Comparison of ENCODE assay signal across 9 cellular contexts in the genomic region with DNA sequence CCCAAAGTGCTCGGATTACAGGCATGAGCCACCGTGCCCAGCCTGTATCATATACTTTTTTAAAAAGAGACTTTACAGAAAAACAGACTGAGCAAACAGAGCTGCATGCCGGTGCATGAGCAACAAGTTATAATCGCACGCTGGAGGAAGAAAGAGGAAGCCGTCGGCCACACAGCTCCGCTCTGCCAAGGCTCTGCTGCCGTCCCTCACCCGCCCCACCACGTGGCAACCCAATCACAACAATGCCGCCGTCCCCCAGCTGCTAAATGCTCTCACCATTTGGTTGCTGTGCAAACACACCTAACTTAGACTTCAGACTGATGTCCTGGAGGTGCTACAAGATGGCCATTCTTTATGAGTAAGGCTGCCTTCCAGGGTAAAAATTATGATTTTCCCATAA.
DNase-seq lines count a peak whose midpoint lies in the region; ATAC-seq and TF ChIP-seq lines count a peak whose summit lies in the region.
"Had no signal": no experiment of that assay in that cellular context is flagged by ENCODE, and none has a peak within 500 bp of the region (broad histone marks: within the 10 kb centered on the region; RNA-seq: fewer than 3 reads in every experiment).

No MANE protein-coding gene starts in this region.

- H3K27me3 ChIP-seq in IMR-90 (ENCODE audit: control insufficient read depth, insufficient read depth, low read length), result no peaks in the 10 kb centered on the region
- H3K27me3 ChIP-seq in MM.1S (replicated peaks; ENCODE audit: insufficient read depth, low read length), result peaks cover 32% of the 10 kb centered on the region
- H3K27me3 ChIP-seq: neural progenitor cell had no signal

- no peaks in the 10 kb centered on the region for H3K36me3 Mint-ChIP-seq in naive B cell
- H3K36me3 Mint-ChIP-seq: neural progenitor cell had no signal

- peak overlapping the region; percentile 33; the same call in 1 of the 2 replicates for H4K91ac ChIP-seq in IMR-90 (ENCODE audit: insufficient read depth, low read depth, low read length)

- H3K9me3 ChIP-seq in IMR-90 (ENCODE audit: control insufficient read depth, insufficient read depth, low read length) (no peaks in the 10 kb centered on the region), MM.1S (replicated peaks; ENCODE audit: insufficient read depth, low read length) (no peaks in the 10 kb centered on the region)

- H3K18ac ChIP-seq in IMR-90 (ENCODE audit: low read depth, low read length), result peak overlapping the region; percentile 63; the same call in 1 of the 2 replicates

- H4K20me1 ChIP-seq in IMR-90 (ENCODE audit: insufficient read depth, low read length) (no peaks in the 10 kb centered on the region), MM.1S (ENCODE audit: insufficient read depth, low read length) (no peaks in the 10 kb centered on the region)

- H3K56ac ChIP-seq in IMR-90 (ENCODE audit: extremely low read depth, insufficient read depth, low read length), result no peak overlapping the region

- dilution Hi-C loops in IMR-90 (cut with HindIII; ENCODE audit: low sequenced_read_pairs, unreplicated experiment), result no loop called here

- no peaks in the 10 kb centered on the region for H3F3A ChIP-seq in MM.1S (ENCODE audit: insufficient read depth, low read length)

- H3K27ac ChIP-seq in IMR-90 (ENCODE audit: insufficient read depth, low read length) (peak overlapping the region; percentile 22; the same call in 1 of the 2 replicates), MM.1S (ENCODE audit: low read length) (no peak overlapping the region)
- H3K27ac ChIP-seq: neural progenitor cell had no signal

- WGBS in IMR-90 (ENCODE audit: extremely low coverage in 2 of 2, insufficient read length in 1 of 2), 2 experiments, result 21% methylated on average over 3 of the region's 13 CpGs; no CpG with 5 or more reads in 1 of the 2 experiments

- ATAC-seq in IMR-90 (ENCODE audit: low read depth), result peak; percentile 73
- ATAC-seq in naive B cell (ENCODE audit: low read depth in 2 of 2), result peak; percentile 96 to 98
- no peak for ATAC-seq in HG03354 (IDR thresholded peaks at IDR 0.05; ENCODE audit: poor library complexity, severe bottlenecking, unreplicated experiment)
- no peak for ATAC-seq in HG02571 (IDR thresholded peaks at IDR 0.05; ENCODE audit: unreplicated experiment)

- peak overlapping the region; percentile 64 for H4K5ac ChIP-seq in IMR-90 (ENCODE audit: low read depth, low read length)

- peaks cover 9 to 31% (median 20%) of the 10 kb centered on the region in 3 donors for H3K4me1 Mint-ChIP-seq in naive B cell
- H3K4me1 Mint-ChIP-seq: neural progenitor cell had no signal

- DNase-seq in AG10803 (ENCODE audit: low read depth) (peak; percentile 53), IMR-90 (peak; percentile 52), naive B cell (peak; percentile 32), NCI-H82 treated with DMSO at 0.1 percent for 48 hours (lab: John Stamatoyannopoulos, UW; ENCODE audit: unreplicated experiment) (no peak), MM.1S (no peak)
- peak; percentile 57 for DNase-seq in activated CD8-positive, alpha-beta memory T cell treated with anti-CD3 and anti-CD28 coated beads, Interleukin-2, amount 50 U/mL, for 48 hours

- no TSS peak for BruUV-seq in IMR-90 (replicated peaks; lab: Mats Ljungman, UMichigan)

- intact Hi-C loops in IMR-90 (cut with micrococcal nuclease), result no loop called here

- peak overlapping the region; percentile 79 for H3K4me2 ChIP-seq in IMR-90 (ENCODE audit: low read depth, low read length)
- H3K4me2 ChIP-seq in MM.1S (ENCODE audit: low read depth, low read length), result no peak overlapping the region
- H3K4me2 ChIP-seq: neural progenitor cell had no signal

- peak overlapping the region; percentile 58 for H2AFZ ChIP-seq in IMR-90 (replicated peaks; ENCODE audit: low read length, poor library complexity)
- H2AFZ ChIP-seq in MM.1S (ENCODE audit: low read length), result no peak overlapping the region
- H2AFZ ChIP-seq: neural progenitor cell had no signal

- no peak overlapping the region; the same call in 1 of the 2 replicates for H2AK5ac ChIP-seq in IMR-90 (ENCODE audit: low read depth, low read length)

- 0 out of 2 replicates have a peak overlapping the region, but pooled peaks have one; percentile 75 for H3K14ac ChIP-seq in IMR-90 (replicated peaks; ENCODE audit: low read depth, low read length)

- peaks cover 29 to 60% of the 10 kb centered on the region in 2 experiments; a peak in 3 of 4 replicates for H3K79me1 ChIP-seq in IMR-90 (ENCODE audit: low read depth in 1 of 2, low read length in 2 of 2)

- peak overlapping the region; percentile 65 for H2BK5ac ChIP-seq in IMR-90 (ENCODE audit: low read depth, low read length, poor library complexity, severe bottlenecking)

- H3K27ac Mint-ChIP-seq in naive B cell, result peak overlapping the region in 3 of 6 donors; percentile 58 to 87 (median 69)
- H3K27ac Mint-ChIP-seq: neural progenitor cell had no signal

- 0 out of 2 replicates have a peak overlapping the region, but pooled peaks have one; percentile 36 for H2BK120ac ChIP-seq in IMR-90 (ENCODE audit: low read depth, low read length)

- no peak for TF ChIP-seq POLR2A in IMR-90 (IDR thresholded peaks at IDR 0.05; ENCODE audit: low read depth, low read length)

- H3K4me3 ChIP-seq in AG10803 (ENCODE audit: low read length) (no peak overlapping the region), IMR-90 (ENCODE audit: insufficient read depth, low read depth, low read length) (no peak overlapping the region), MM.1S (ENCODE audit: low read length) (no peak overlapping the region)
- H3K4me3 ChIP-seq: neural progenitor cell had no signal

- no peaks in the 10 kb centered on the region for H3K9me2 ChIP-seq in MM.1S (replicated peaks; ENCODE audit: insufficient read depth, low read length)

- in situ Hi-C loops in IMR-90 (cut with MboI; ENCODE audit: low sequenced_read_pairs), result no loop called here

- peaks cover 2% of the 10 kb centered on the region for H3K4me1 ChIP-seq in IMR-90 (ENCODE audit: control insufficient read depth, insufficient read depth, low read length)
- H3K4me1 ChIP-seq in MM.1S (ENCODE audit: low read length), result no peaks in the 10 kb centered on the region

- no peak for TF ChIP-seq RAD21 in IMR-90 (IDR thresholded peaks at IDR 0.05; ENCODE audit: low read length)

- CTCF ChIA-PET in IMR-90 (lab: Yijun Ruan, JAX), result interaction anchor here (1.0 kb wide), 1 partner anchor 96 kb away, joined by 4 read pairs; no protein-coding TSS in a partner anchor

- no peaks in the 10 kb centered on the region for H3K27me3 Mint-ChIP-seq in naive B cell

- TF ChIP-seq CTCF in AG10803 (conservative IDR thresholded peaks at IDR 0.05; ENCODE audit: low read length), result no peak
- TF ChIP-seq CTCF in IMR-90 (conservative IDR thresholded peaks at IDR 0.05; ENCODE audit: low read depth, low read length), result no peak
- no peak for TF ChIP-seq CTCF in MM.1S (IDR thresholded peaks at IDR 0.05; ENCODE audit: low read length)

- no peak overlapping the region for H2BK20ac ChIP-seq in IMR-90 (ENCODE audit: low read depth, low read length)

- H3K79me2 ChIP-seq in MM.1S (ENCODE audit: low read length), result no peaks in the 10 kb centered on the region

- peaks cover 3% of the 10 kb centered on the region for H3K9me1 ChIP-seq in IMR-90 (ENCODE audit: insufficient read depth, low read length)

- H2AK9ac ChIP-seq in IMR-90 (replicated peaks; ENCODE audit: low read depth, low read length, poor library complexity), result no peak overlapping the region

- no peaks in the 10 kb centered on the region for H3K36me3 ChIP-seq in IMR-90 (ENCODE audit: control insufficient read depth, insufficient read depth, low read length)
- no peaks in the 10 kb centered on the region for H3K36me3 ChIP-seq in MM.1S (replicated peaks; ENCODE audit: insufficient read depth, low read length)
- H3K36me3 ChIP-seq: neural progenitor cell had no signal

- POLR2A ChIA-PET in IMR-90 (lab: Charles Lee; ENCODE audit: unreplicated experiment), result no interaction called here

- no peak overlapping the region for H3K9ac ChIP-seq in IMR-90 (ENCODE audit: low read depth, low read length)
- H3K9ac ChIP-seq in MM.1S (ENCODE audit: low read length), result no peak overlapping the region
- H3K9ac ChIP-seq: neural progenitor cell had no signal

- no peaks in the 10 kb centered on the region for H3K9me3 Mint-ChIP-seq in naive B cell
- H3K9me3 Mint-ChIP-seq: neural progenitor cell had no signal

- H2BK15ac ChIP-seq in IMR-90 (ENCODE audit: low read depth, low read length), result no peak overlapping the region

- no peak overlapping the region for H3K23ac ChIP-seq in IMR-90 (ENCODE audit: low read depth, low read length)

- peak overlapping the region in 1 of 2 experiments; percentile 69; a peak in 2 of 4 replicates for H4K8ac ChIP-seq in IMR-90 (ENCODE audit: low read depth in 2 of 2, low read length in 2 of 2)

- H3K4ac ChIP-seq in IMR-90 (ENCODE audit: low read depth, low read length), result peak overlapping the region; percentile 64; the same call in 1 of the 2 replicates

- peak overlapping the region in 5 of 8 donors; percentile 22 to 84 (median 40) for H3K4me3 Mint-ChIP-seq in naive B cell
- H3K4me3 Mint-ChIP-seq: neural progenitor cell had no signal

TF ChIP-seq in IMR-90, 13 proteins besides CTCF, POLR2A, EP300 and RAD21:
- no peak for TF ChIP-seq MAFK (IDR thresholded peaks at IDR 0.05; ENCODE audit: low read depth, low read length)
- TF ChIP-seq, protein P1, sequence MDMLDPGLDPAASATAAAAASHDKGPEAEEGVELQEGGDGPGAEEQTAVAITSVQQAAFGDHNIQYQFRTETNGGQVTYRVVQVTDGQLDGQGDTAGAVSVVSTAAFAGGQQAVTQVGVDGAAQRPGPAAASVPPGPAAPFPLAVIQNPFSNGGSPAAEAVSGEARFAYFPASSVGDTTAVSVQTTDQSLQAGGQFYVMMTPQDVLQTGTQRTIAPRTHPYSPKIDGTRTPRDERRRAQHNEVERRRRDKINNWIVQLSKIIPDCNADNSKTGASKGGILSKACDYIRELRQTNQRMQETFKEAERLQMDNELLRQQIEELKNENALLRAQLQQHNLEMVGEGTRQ (IDR thresholded peaks at IDR 0.05; ENCODE audit: low read depth, low read length), result peak; percentile 67; the same call in 1 of the 2 replicates
- TF ChIP-seq FOS (IDR thresholded peaks at IDR 0.05; ENCODE audit: low read depth, low read length), result no peak
- peak; percentile 67 for TF ChIP-seq MXI1 (IDR thresholded peaks at IDR 0.05; ENCODE audit: borderline replicate concordance, low read depth, low read length)

Comparison
In these comparisons a context has a peak if more than half of its experiments do, and no peak if none do; other contexts are left out.
1. DNase-seq: peak in AG10803 (single experiment), IMR-90 (single experiment), activated CD8-positive, alpha-beta memory T cell treated with anti-CD3 and anti-CD28 coated beads, Interleukin-2, amount 50 U/mL, for 48 hours (single experiment) and naive B cell (single experiment); none in NCI-H82 treated with DMSO at 0.1 percent for 48 hours (single experiment) and MM.1S (single experiment).
2. ATAC-seq: peak in IMR-90 (single experiment) and naive B cell (2 of 2); none in HG03354 (single experiment) and HG02571 (single experiment).